ENCODE assay signal across 10 cellular contexts in genomic region chr17:19090058-19090772, GRCh38. TPM values are rescaled to one million over a fixed set of nuclear protein-coding genes. Genes with fewer than 3 reads are reported as not detected.
DNase-seq lines count a peak whose midpoint lies in the region; ATAC-seq lines count a peak whose summit lies in the region.
"Not testable (repeated sequence)": the region's sequence is repeated elsewhere in the genome, so short reads cannot be mapped to it uniquely, and the experiment has no call there.
"Had no signal": no experiment of that assay in that cellular context is flagged by ENCODE, and none has a peak within 500 bp of the region (broad histone marks: within the 10 kb centered on the region; RNA-seq: fewer than 3 reads in every experiment).

No MANE protein-coding gene starts in this region.

- not testable (repeated sequence) for H3K27me3 Mint-ChIP-seq in CD4-positive, CD25-positive, alpha-beta regulatory T cell; T-cell; activated T-cell treated with anti-CD3 and anti-CD28 coated beads, Interleukin-2, amount 50 U/mL, for 4 hours (ENCODE audit: low read depth); effector memory CD8-positive, alpha-beta T cell; stimulated activated memory B cell treated with anti-CD40 and anti-IgM and Interleukin-4, amounts not matched to agents 10 μg/mL and 1 μg/mL and 100 μg/mL, for 72 hours

- not testable (repeated sequence) for H3K27ac Mint-ChIP-seq in CD4-positive, CD25-positive, alpha-beta regulatory T cell; T-cell; effector memory CD8-positive, alpha-beta T cell; stimulated activated memory B cell treated with anti-CD40 and anti-IgM and Interleukin-4, amounts not matched to agents 10 μg/mL and 1 μg/mL and 100 μg/mL, for 72 hours

- not testable (repeated sequence) for H3K4me3 Mint-ChIP-seq in CD4-positive, CD25-positive, alpha-beta regulatory T cell; T-cell; activated T-cell treated with anti-CD3 and anti-CD28 coated beads, Interleukin-2, amount 50 U/mL, for 4 hours; effector memory CD8-positive, alpha-beta T cell; stimulated activated memory B cell treated with anti-CD40 and anti-IgM and Interleukin-4, amounts not matched to agents 10 μg/mL and 1 μg/mL and 100 μg/mL, for 72 hours

- H3K4me1 ChIP-seq in CD4-positive, CD25-positive, alpha-beta regulatory T cell (ENCODE audit: control insufficient read depth, insufficient read depth, low read length, poor library complexity, severe bottlenecking): not testable (repeated sequence)

- not testable (repeated sequence) for H3K9me3 Mint-ChIP-seq in CD4-positive, CD25-positive, alpha-beta regulatory T cell; T-cell; activated T-cell treated with anti-CD3 and anti-CD28 coated beads, Interleukin-2, amount 50 U/mL, for 4 hours; effector memory CD8-positive, alpha-beta T cell; stimulated activated memory B cell treated with anti-CD40 and anti-IgM and Interleukin-4, amounts not matched to agents 10 μg/mL and 1 μg/mL and 100 μg/mL, for 72 hours

- not testable (repeated sequence) for H3K4me1 Mint-ChIP-seq in CD4-positive, CD25-positive, alpha-beta regulatory T cell; T-cell; activated T-cell treated with anti-CD3 and anti-CD28 coated beads, Interleukin-2, amount 50 U/mL, for 4 hours (ENCODE audit: low read depth); effector memory CD8-positive, alpha-beta T cell (ENCODE audit: low read depth in 2 of 2); stimulated activated memory B cell treated with anti-CD40 and anti-IgM and Interleukin-4, amounts not matched to agents 10 μg/mL and 1 μg/mL and 100 μg/mL, for 72 hours

- H3K27me3 ChIP-seq in CD4-positive, CD25-positive, alpha-beta regulatory T cell (ENCODE audit: control insufficient read depth, insufficient read depth, low read length): not testable (repeated sequence)

- not testable (repeated sequence) for H3K27ac ChIP-seq in CD4-positive, CD25-positive, alpha-beta regulatory T cell (ENCODE audit: insufficient read depth, low read length, poor library complexity, severe bottlenecking)

- CTCF ChIA-PET in T-cell (lab: Charles Lee): not testable (repeated sequence)

- H3K36me3 Mint-ChIP-seq in CD4-positive, CD25-positive, alpha-beta regulatory T cell; T-cell; activated T-cell treated with anti-CD3 and anti-CD28 coated beads, Interleukin-2, amount 50 U/mL, for 4 hours (ENCODE audit: insufficient read depth); effector memory CD8-positive, alpha-beta T cell (ENCODE audit: insufficient read depth); stimulated activated memory B cell treated with anti-CD40 and anti-IgM and Interleukin-4, amounts not matched to agents 10 μg/mL and 1 μg/mL and 100 μg/mL, for 72 hours: not testable (repeated sequence)

- POLR2A ChIA-PET in T-cell (lab: Charles Lee): not testable (repeated sequence)

- H3K4me3 ChIP-seq in CD4-positive, CD25-positive, alpha-beta regulatory T cell (ENCODE audit: low read depth, low read length): not testable (repeated sequence)

- H3K36me3 ChIP-seq in CD4-positive, CD25-positive, alpha-beta regulatory T cell (ENCODE audit: control insufficient read depth, insufficient read depth, low read length): not testable (repeated sequence)

- peak; percentile 36 to 60 for ATAC-seq in CD4-positive, CD25-positive, alpha-beta regulatory T cell (ENCODE audit: low read depth in 2 of 2)
- peak; percentile 45 for ATAC-seq in GM18858 (IDR thresholded peaks at IDR 0.05; ENCODE audit: unreplicated experiment)
- ATAC-seq in GM19467 (IDR thresholded peaks at IDR 0.05; ENCODE audit: unreplicated experiment): peak; percentile 42
- peak; percentile 51 for ATAC-seq in HG03175 (IDR thresholded peaks at IDR 0.05; ENCODE audit: unreplicated experiment)
- ATAC-seq in T-cell (replicated peaks in 1 of 4): peak; percentile 47 to 78 (median 68)
- ATAC-seq in activated T-cell treated with anti-CD3 and anti-CD28 coated beads, Interleukin-2, amount 50 U/mL, for 4 hours: peak; percentile 65 to 76
- peak; percentile 83 for ATAC-seq in effector memory CD8-positive, alpha-beta T cell (replicated peaks)
- peak; percentile 78 for ATAC-seq in stimulated activated memory B cell treated with anti-CD40 and anti-IgM and Interleukin-4, amounts not matched to agents 10 μg/mL and 1 μg/mL and 100 μg/mL, for 72 hours

- not testable (repeated sequence) for H3K9me3 ChIP-seq in CD4-positive, CD25-positive, alpha-beta regulatory T cell (ENCODE audit: control insufficient read depth in 2 of 2, low read length in 2 of 2)

- DNase-seq in CD4-positive, CD25-positive, alpha-beta regulatory T cell; T-cell; activated T-cell treated with anti-CD3 and anti-CD28 coated beads, Interleukin-2, amount 50 U/mL, for 4 hours; effector memory CD8-positive, alpha-beta T cell: not testable (repeated sequence)

RNA-seq across cellular contexts. Expression of gene GRAPL, which starts 37.2 kb away (rescaled TPM):
- total RNA-seq in CD4-positive, CD25-positive, alpha-beta regulatory T cell: 37.1 TPM
- 1 to 10 TPM in 3 of 4 donors, under 1 TPM in 1; 0.80 to 1.6 (median 1.4) TPM for polyA plus RNA-seq in CD4-positive, CD25-positive, alpha-beta regulatory T cell
- total RNA-seq in T-cell: 100 to 1,000 TPM in 1 of 5 donors, 10 to 100 TPM in 4; 28.0 to 106 (median 85.5) TPM
- 1 to 10 TPM; 1.4 to 2.5 (median 2.0) TPM for total RNA-seq in activated T-cell treated with anti-CD3 and anti-CD28 coated beads, Interleukin-2, amount 50 U/mL, for 4 hours
- polyA plus RNA-seq: AG04450, K562 had no signal

RNA-seq across cellular contexts. Expression of gene GRAP, which starts 43.5 kb away (rescaled TPM):
- total RNA-seq in CD4-positive, CD25-positive, alpha-beta regulatory T cell: 34.5 TPM
- 10 to 100 TPM; 52.2 to 77.5 (median 62.6) TPM for polyA plus RNA-seq in CD4-positive, CD25-positive, alpha-beta regulatory T cell
- total RNA-seq in T-cell: 10 to 100 TPM; 26.5 to 95.2 (median 74.0) TPM
- 1 to 10 TPM; 5.7 to 6.8 (median 6.0) TPM for total RNA-seq in activated T-cell treated with anti-CD3 and anti-CD28 coated beads, Interleukin-2, amount 50 U/mL, for 4 hours

Comparison
In these comparisons a context has a peak if more than half of its experiments do, and no peak if none do; other contexts are left out.
1. RNA of gene GRAPL, which starts 37.2 kb away (total RNA-seq): 28.0 to 106 TPM in T-cell and 37.1 TPM in CD4-positive, CD25-positive, alpha-beta regulatory T cell (single experiment); 1.4 to 2.5 TPM in activated T-cell treated with anti-CD3 and anti-CD28 coated beads, Interleukin-2, amount 50 U/mL, for 4 hours; every median in the first group is over 4 times any median in the second.
2. Peak in every context shown above with its lines, with median percentiles within 50 percentile points of each other: ATAC-seq.